33 cellular contexts compared by ENCODE assay signal in the genomic region with DNA sequence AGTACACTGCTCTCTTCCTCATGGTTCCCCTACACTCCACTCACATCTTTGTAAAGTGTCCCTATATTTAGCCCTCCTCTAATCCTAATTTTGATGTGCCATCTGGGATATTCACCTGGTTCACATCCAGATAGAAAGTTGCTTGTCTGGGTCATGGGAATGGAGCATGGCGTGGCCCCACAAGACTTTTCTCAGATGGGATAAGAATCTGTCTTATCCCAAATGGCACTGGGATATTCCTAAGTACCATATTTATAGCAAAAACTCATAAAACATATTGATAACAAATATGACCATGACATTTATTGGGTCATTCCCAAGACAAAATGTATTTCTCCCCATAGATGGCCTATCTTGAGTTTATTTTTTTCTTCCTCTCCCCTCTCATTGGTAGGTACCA.
"Had no signal": no experiment of that assay in that cellular context is flagged by ENCODE, and none has a peak within 500 bp of the region (broad histone marks: within the 10 kb centered on the region; RNA-seq: fewer than 3 reads in every experiment).

No MANE protein-coding gene starts in this region.

- H3K27ac ChIP-seq: breast epithelium, gastroesophageal sphincter, pancreas, prostate gland, upper lobe of left lung, WERI-Rb-1 had no signal

- H3K4me3 ChIP-seq: breast epithelium, gastroesophageal sphincter, pancreas, prostate gland, upper lobe of left lung had no signal

- H3K27ac Mint-ChIP-seq: activated CD4-positive, alpha-beta memory T cell treated with anti-CD3 and anti-CD28 coated beads, Interleukin-2, amount 10 ng/mL, durations not matched to agents 7 days and 5 days; activated CD4-positive, alpha-beta T cell treated with anti-CD3 and anti-CD28 coated beads, Interleukin-2, amount 10 ng/mL, durations not matched to agents 7 days and 5 days; activated naive CD4-positive, alpha-beta T cell treated with anti-CD3 and anti-CD28 coated beads, Interleukin-2, amount 50 U/mL, for 24 hours; activated naive CD8-positive, alpha-beta T cell treated with anti-CD3 and anti-CD28 coated beads, Interleukin-2, amount 50 U/mL, for 24 hours; naive thymus-derived CD4-positive, alpha-beta T cell; stimulated activated memory B cell treated with anti-CD40 and anti-IgM and Interleukin-4, amounts not matched to agents 10 μg/mL and 1 μg/mL and 100 μg/mL, for 72 hours had no signal

- FAIRE-seq: endometrium, keratinocyte, pancreas, small intestine had no signal

- DNase-seq: activated CD4-positive, alpha-beta memory T cell treated with anti-CD3 and anti-CD28 coated beads, Interleukin-2, amount 10 ng/mL, durations not matched to agents 7 days and 5 days; activated CD4-positive, alpha-beta T cell treated with anti-CD3 and anti-CD28 coated beads, Interleukin-2, amount 10 ng/mL, durations not matched to agents 7 days and 5 days; activated CD8-positive, alpha-beta memory T cell treated with anti-CD3 and anti-CD28 coated beads, Interleukin-2, amount 50 U/mL, for 48 hours; activated naive CD8-positive, alpha-beta T cell treated with anti-CD3 and anti-CD28 coated beads, Interleukin-2, amount 50 U/mL, for 24 hours; activated T-cell treated with anti-CD3 and anti-CD28 coated beads, Interleukin-2, amount 50 U/mL, for 24 hours; amygdala; central memory CD4-positive, alpha-beta T cell; effector CD8-positive, alpha-beta T cell; hippocampal formation; left cardiac atrium; left ventricle myocardium superior; midbrain; naive thymus-derived CD4-positive, alpha-beta T cell; pancreas; retina; small intestine; stimulated activated CD4-positive, alpha-beta T cell treated with anti-CD3 and anti-CD28 coated beads, Interleukin-1b, Interleukin-23, amount 100 ng/mL, for 48 hours; stimulated activated CD4-positive, alpha-beta T cell treated with anti-CD3 and anti-CD28 coated beads, Interleukin-4, amount 100 ng/mL, for 4 hours; stimulated activated CD8-positive, alpha-beta memory T cell treated with anti-CD3 and anti-CD28 coated beads, Interleukin-4, amount 100 ng/mL, for 48 hours; stimulated activated naive CD8-positive, alpha-beta T cell treated with anti-CD3 and anti-CD28 coated beads, Interleukin-15, amount 100 ng/mL, for 72 hours; substantia nigra; T1000; upper lobe of left lung; WERI-Rb-1 had no signal

- H3K27me3 ChIP-seq: breast epithelium, gastroesophageal sphincter, pancreas, upper lobe of left lung had no signal

- H3K36me3 Mint-ChIP-seq: activated naive CD4-positive, alpha-beta T cell treated with anti-CD3 and anti-CD28 coated beads, Interleukin-2, amount 50 U/mL, for 24 hours; stimulated activated memory B cell treated with anti-CD40 and anti-IgM and Interleukin-4, amounts not matched to agents 10 μg/mL and 1 μg/mL and 100 μg/mL, for 72 hours had no signal

- H3K36me3 ChIP-seq: breast epithelium, gastroesophageal sphincter, pancreas, prostate gland, upper lobe of left lung, WERI-Rb-1 had no signal

- H3K4me3 Mint-ChIP-seq: activated CD4-positive, alpha-beta memory T cell treated with anti-CD3 and anti-CD28 coated beads, Interleukin-2, amount 10 ng/mL, durations not matched to agents 7 days and 5 days; activated CD4-positive, alpha-beta T cell treated with anti-CD3 and anti-CD28 coated beads, Interleukin-2, amount 10 ng/mL, durations not matched to agents 7 days and 5 days; activated naive CD4-positive, alpha-beta T cell treated with anti-CD3 and anti-CD28 coated beads, Interleukin-2, amount 50 U/mL, for 24 hours; activated naive CD8-positive, alpha-beta T cell treated with anti-CD3 and anti-CD28 coated beads, Interleukin-2, amount 50 U/mL, for 24 hours; activated T-cell treated with anti-CD3 and anti-CD28 coated beads, Interleukin-2, amount 50 U/mL, for 24 hours; naive thymus-derived CD4-positive, alpha-beta T cell; stimulated activated memory B cell treated with anti-CD40 and anti-IgM and Interleukin-4, amounts not matched to agents 10 μg/mL and 1 μg/mL and 100 μg/mL, for 72 hours; stimulated activated naive CD8-positive, alpha-beta T cell treated with anti-CD3 and anti-CD28 coated beads, Interleukin-15, amount 100 ng/mL, for 72 hours had no signal

- H3K27me3 Mint-ChIP-seq: activated naive CD4-positive, alpha-beta T cell treated with anti-CD3 and anti-CD28 coated beads, Interleukin-2, amount 50 U/mL, for 24 hours; activated naive CD8-positive, alpha-beta T cell treated with anti-CD3 and anti-CD28 coated beads, Interleukin-2, amount 50 U/mL, for 24 hours; activated T-cell treated with anti-CD3 and anti-CD28 coated beads, Interleukin-2, amount 50 U/mL, for 24 hours; stimulated activated naive CD8-positive, alpha-beta T cell treated with anti-CD3 and anti-CD28 coated beads, Interleukin-15, amount 100 ng/mL, for 72 hours had no signal

- ATAC-seq: activated CD4-positive, CD25-positive, alpha-beta regulatory T cell treated with anti-CD3 and anti-CD28 coated beads, Interleukin-2, amount 50 U/mL, for 24 hours; activated naive CD8-positive, alpha-beta T cell treated with anti-CD3 and anti-CD28 coated beads, Interleukin-2, amount 50 U/mL, for 24 hours; gastroesophageal sphincter; left cardiac atrium; left ventricle myocardium superior; naive thymus-derived CD4-positive, alpha-beta T cell; pancreas; sciatic nerve; stimulated activated memory B cell treated with anti-CD40 and anti-IgM and Interleukin-4, amounts not matched to agents 10 μg/mL and 1 μg/mL and 100 μg/mL, for 72 hours; stimulated activated naive CD8-positive, alpha-beta T cell treated with anti-CD3 and anti-CD28 coated beads, Interleukin-15, amount 100 ng/mL, for 72 hours had no signal

- H3K4me1 ChIP-seq: breast epithelium, gastroesophageal sphincter, pancreas, prostate gland had no signal

- H3K4me1 Mint-ChIP-seq: stimulated activated memory B cell treated with anti-CD40 and anti-IgM and Interleukin-4, amounts not matched to agents 10 μg/mL and 1 μg/mL and 100 μg/mL, for 72 hours had no signal

- H3K9me3 Mint-ChIP-seq: activated CD4-positive, alpha-beta memory T cell treated with anti-CD3 and anti-CD28 coated beads, Interleukin-2, amount 10 ng/mL, durations not matched to agents 7 days and 5 days; activated CD4-positive, alpha-beta T cell treated with anti-CD3 and anti-CD28 coated beads, Interleukin-2, amount 10 ng/mL, durations not matched to agents 7 days and 5 days; activated naive CD4-positive, alpha-beta T cell treated with anti-CD3 and anti-CD28 coated beads, Interleukin-2, amount 50 U/mL, for 24 hours; activated naive CD8-positive, alpha-beta T cell treated with anti-CD3 and anti-CD28 coated beads, Interleukin-2, amount 50 U/mL, for 24 hours; activated T-cell treated with anti-CD3 and anti-CD28 coated beads, Interleukin-2, amount 50 U/mL, for 24 hours; stimulated activated memory B cell treated with anti-CD40 and anti-IgM and Interleukin-4, amounts not matched to agents 10 μg/mL and 1 μg/mL and 100 μg/mL, for 72 hours had no signal

- H3K9me3 ChIP-seq: breast epithelium, gastroesophageal sphincter, pancreas, prostate gland, upper lobe of left lung had no signal
